Comparison of ENCODE assay signal across 13 cellular contexts in genomic region chr16:10946308-10946707, GRCh38. TPM values are rescaled to one million over a fixed set of nuclear protein-coding genes. Genes with fewer than 3 reads are reported as not detected.
DNase-seq lines count a peak whose midpoint lies in the region; ATAC-seq and TF ChIP-seq lines count a peak whose summit lies in the region.
"Had no signal": no experiment of that assay in that cellular context is flagged by ENCODE, and none has a peak within 500 bp of the region (broad histone marks: within the 10 kb centered on the region; RNA-seq: fewer than 3 reads in every experiment).

No MANE protein-coding gene starts in this region.

- ATAC-seq in activated T-helper 17 cell treated with anti-CD3 and anti-CD28 coated beads, Interleukin-2, amount 50 U/mL, for 72 hours (replicated peaks): no peak
- ATAC-seq in thoracic aorta (ENCODE audit: insufficient number of reproducible peaks, low FRiP score, low read depth): no peak
- ATAC-seq in HG03196 (IDR thresholded peaks at IDR 0.05; ENCODE audit: unreplicated experiment): no peak
- no peak for ATAC-seq in left colon

- no peaks in the 10 kb centered on the region for H3K9me3 Mint-ChIP-seq in activated naive CD4-positive, alpha-beta T cell treated with anti-CD3 and anti-CD28 coated beads for 36 hours
- no peaks in the 10 kb centered on the region for H3K9me3 Mint-ChIP-seq in activated T-helper 17 cell treated with anti-CD3 and anti-CD28 coated beads, Interleukin-2, amount 50 U/mL, for 72 hours

- H3K36me3 Mint-ChIP-seq in activated naive CD4-positive, alpha-beta T cell treated with anti-CD3 and anti-CD28 coated beads for 36 hours (ENCODE audit: low read depth): no peaks in the 10 kb centered on the region
- no peaks in the 10 kb centered on the region for H3K36me3 Mint-ChIP-seq in activated T-helper 17 cell treated with anti-CD3 and anti-CD28 coated beads, Interleukin-2, amount 50 U/mL, for 72 hours (ENCODE audit: low read depth)

- H3K27me3 Mint-ChIP-seq in activated naive CD4-positive, alpha-beta T cell treated with anti-CD3 and anti-CD28 coated beads for 36 hours (ENCODE audit: low read depth): no peaks in the 10 kb centered on the region
- H3K27me3 Mint-ChIP-seq in activated T-helper 17 cell treated with anti-CD3 and anti-CD28 coated beads, Interleukin-2, amount 50 U/mL, for 72 hours: no peaks in the 10 kb centered on the region

- H3K4me3 ChIP-seq in thoracic aorta: peak overlapping the region; percentile 98

- peaks cover 57% of the 10 kb centered on the region for H3K4me1 Mint-ChIP-seq in activated naive CD4-positive, alpha-beta T cell treated with anti-CD3 and anti-CD28 coated beads for 36 hours (ENCODE audit: low read depth)
- H3K4me1 Mint-ChIP-seq in activated T-helper 17 cell treated with anti-CD3 and anti-CD28 coated beads, Interleukin-2, amount 50 U/mL, for 72 hours: peaks cover 21% of the 10 kb centered on the region

- H3K4me3 Mint-ChIP-seq in activated naive CD4-positive, alpha-beta T cell treated with anti-CD3 and anti-CD28 coated beads for 36 hours: peak overlapping the region; percentile 81
- peak overlapping the region; percentile 91 for H3K4me3 Mint-ChIP-seq in activated T-helper 17 cell treated with anti-CD3 and anti-CD28 coated beads, Interleukin-2, amount 50 U/mL, for 72 hours
- H3K4me3 Mint-ChIP-seq: CD14-positive monocyte had no signal

- H3K4me1 ChIP-seq in thoracic aorta (ENCODE audit: control insufficient read depth in 1 of 2, low read depth in 2 of 2): peaks cover 28 to 53% of the 10 kb centered on the region in 2 donors

- CTCF ChIA-PET in activated naive CD4-positive, alpha-beta T cell treated with anti-CD3 and anti-CD28 coated beads for 36 hours (lab: Charles Lee): interaction anchor here (5.8 kb wide), 1 partner anchor 18 kb away, joined by 31 read pairs; no protein-coding TSS in a partner anchor

- no peak for DNase-seq in activated naive CD4-positive, alpha-beta T cell treated with anti-CD3 and anti-CD28 coated beads for 36 hours
- no peak for DNase-seq in activated naive CD4-positive, alpha-beta T cell treated with anti-CD3 and anti-CD28 coated beads, Interleukin-2, amount 50 U/mL, for 16 hours
- DNase-seq in kidney tubule cell (ENCODE audit: low spot score) (peak; percentile 46), thoracic aorta (ENCODE audit: low spot score) (no peak), NCI-H128 (lab: John Stamatoyannopoulos, UW; ENCODE audit: unreplicated experiment) (no peak), left colon (no peak)
- DNase-seq: NCI-H1048; stimulated activated naive CD4-positive, alpha-beta T cell had no signal

- intact Hi-C loops in activated naive CD4-positive, alpha-beta T cell treated with anti-CD3 and anti-CD28 coated beads for 36 hours (cut with micrococcal nuclease): loop anchor here (10.0 kb wide), 1 partner anchor 638 kb away; the partner anchor contains the start of gene LITAF
- intact Hi-C loops in left colon (cut with DNase I, micrococcal nuclease): no loop called here

- H3K36me3 ChIP-seq in thoracic aorta: no peaks in the 10 kb centered on the region

- no peak overlapping the region for H3K27ac ChIP-seq in thoracic aorta
- H3K27ac ChIP-seq: epithelial cell of prostate, parathyroid adenoma had no signal

- H3K27me3 ChIP-seq in thoracic aorta (replicated peaks; ENCODE audit: insufficient read depth): no peaks in the 10 kb centered on the region

- H3K9me3 ChIP-seq in thoracic aorta: no peaks in the 10 kb centered on the region

- no peak overlapping the region for H3K27ac Mint-ChIP-seq in activated naive CD4-positive, alpha-beta T cell treated with anti-CD3 and anti-CD28 coated beads for 36 hours
- H3K27ac Mint-ChIP-seq in activated T-helper 17 cell treated with anti-CD3 and anti-CD28 coated beads, Interleukin-2, amount 50 U/mL, for 72 hours: peak overlapping the region; percentile 21

- no peak for TF ChIP-seq CTCF in thoracic aorta (IDR thresholded peaks at IDR 0.05)

RNA-seq across cellular contexts. Expression of gene CLEC16A, which starts 1.9 kb away (rescaled TPM):
- total RNA-seq in activated naive CD4-positive, alpha-beta T cell treated with anti-CD3 and anti-CD28 coated beads for 36 hours: 10 to 100 TPM; 18.4 to 20.1 TPM
- 10 to 100 TPM; 24.3 to 24.8 TPM for total RNA-seq in activated T-helper 17 cell treated with anti-CD3 and anti-CD28 coated beads, Interleukin-2, amount 50 U/mL, for 72 hours
- total RNA-seq in thoracic aorta (10 to 100 TPM; 46.6 to 47.6 TPM), left colon (10 to 100 TPM; 27.3 to 41.6 TPM)

RNA-seq across cellular contexts. Expression of gene DEXI, which starts 4.0 kb away (rescaled TPM):
- total RNA-seq in activated naive CD4-positive, alpha-beta T cell treated with anti-CD3 and anti-CD28 coated beads for 36 hours: 10 to 100 TPM; 23.4 to 25.9 TPM
- 10 to 100 TPM; 22.6 to 24.6 TPM for total RNA-seq in activated T-helper 17 cell treated with anti-CD3 and anti-CD28 coated beads, Interleukin-2, amount 50 U/mL, for 72 hours
- total RNA-seq in thoracic aorta (100 to 1,000 TPM; 120 to 157 TPM), left colon (10 to 100 TPM; 22.9 to 24.6 TPM)

Comparison
In these comparisons a context has a peak if more than half of its experiments do, and no peak if none do; other contexts are left out.
1. RNA of gene DEXI, which starts 4.0 kb away (total RNA-seq): 120 to 157 TPM in thoracic aorta; 23.4 to 25.9 TPM in activated naive CD4-positive, alpha-beta T cell treated with anti-CD3 and anti-CD28 coated beads for 36 hours, 22.6 to 24.6 TPM in activated T-helper 17 cell treated with anti-CD3 and anti-CD28 coated beads, Interleukin-2, amount 50 U/mL, for 72 hours and 22.9 to 24.6 TPM in left colon; every median in the first group is over 4 times any median in the second.